Comparison of ENCODE assay signal across 1 cellular context in genomic region chr1:8915446-8915845, GRCh38.
TF ChIP-seq lines count a peak whose summit lies in the region.

No MANE protein-coding gene starts in this region.

TF ChIP-seq in WTC11, 78 proteins besides CTCF, POLR2A, EP300 and RAD21 (continued from another document):
- no peak for TF ChIP-seq NR2C2 (CRISPR knock-in tag; IDR thresholded peaks at IDR 0.05)
- no peak for TF ChIP-seq OVOL2 (CRISPR knock-in tag; IDR thresholded peaks at IDR 0.05; ENCODE audit: borderline replicate concordance)
- no peak for TF ChIP-seq AR (CRISPR knock-in tag; IDR thresholded peaks at IDR 0.05)
- TF ChIP-seq ZSCAN18 (CRISPR knock-in tag; IDR thresholded peaks at IDR 0.05): no peak
- TF ChIP-seq ZBTB21 (CRISPR knock-in tag; IDR thresholded peaks at IDR 0.05; ENCODE audit: borderline replicate concordance): no peak
- no peak for TF ChIP-seq MYBL2 (CRISPR knock-in tag; IDR thresholded peaks at IDR 0.05)
- TF ChIP-seq, protein P1, sequence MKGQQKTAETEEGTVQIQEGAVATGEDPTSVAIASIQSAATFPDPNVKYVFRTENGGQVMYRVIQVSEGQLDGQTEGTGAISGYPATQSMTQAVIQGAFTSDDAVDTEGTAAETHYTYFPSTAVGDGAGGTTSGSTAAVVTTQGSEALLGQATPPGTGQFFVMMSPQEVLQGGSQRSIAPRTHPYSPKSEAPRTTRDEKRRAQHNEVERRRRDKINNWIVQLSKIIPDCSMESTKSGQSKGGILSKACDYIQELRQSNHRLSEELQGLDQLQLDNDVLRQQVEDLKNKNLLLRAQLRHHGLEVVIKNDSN (CRISPR knock-in tag; IDR thresholded peaks at IDR 0.05): no peak
- no peak for TF ChIP-seq FOXK1 (CRISPR knock-in tag; IDR thresholded peaks at IDR 0.05)
- TF ChIP-seq CREB1 (CRISPR knock-in tag; IDR thresholded peaks at IDR 0.05): no peak
- TF ChIP-seq USF2 (CRISPR knock-in tag; IDR thresholded peaks at IDR 0.05): no peak
- no peak for TF ChIP-seq ZNF671 (CRISPR knock-in tag; IDR thresholded peaks at IDR 0.05)
